ENCODE assay signal across 21 cellular contexts in genomic region chr2:10926191-10926830, GRCh38. TPM values are rescaled to one million over a fixed set of nuclear protein-coding genes. Genes with fewer than 3 reads are reported as not detected.
"Had no signal": no experiment of that assay in that cellular context is flagged by ENCODE, and none has a peak within 500 bp of the region (broad histone marks: within the 10 kb centered on the region; RNA-seq: fewer than 3 reads in every experiment).

No MANE protein-coding gene starts in this region.

- H3K4me3 Mint-ChIP-seq: activated B cell treated with CpG ODN at 0.5 μM for 24 hours; activated CD4-positive, alpha-beta memory T cell treated with anti-CD3 and anti-CD28 coated beads for 36 hours; activated naive CD4-positive, alpha-beta T cell treated with anti-CD3 and anti-CD28 coated beads for 36 hours; brain; naive B cell; stimulated activated naive CD8-positive, alpha-beta T cell treated with anti-CD3 and anti-CD28 coated beads, Interleukin-15, Interleukin-2, amounts not matched to agents 100 ng/mL and 50 ng/mL, for 24 hours; T-helper 2 cell treated with Interferon-gamma antibody and Interleukin-4, amounts not matched to agents 5 μg/mL and 100 μg/mL, for 36 hours had no signal

- H3K9me3 Mint-ChIP-seq: activated B cell treated with CpG ODN at 0.5 μM for 24 hours; activated CD4-positive, alpha-beta memory T cell treated with anti-CD3 and anti-CD28 coated beads for 36 hours; activated naive CD4-positive, alpha-beta T cell treated with anti-CD3 and anti-CD28 coated beads for 36 hours; brain; stimulated activated naive CD8-positive, alpha-beta T cell treated with anti-CD3 and anti-CD28 coated beads, Interleukin-15, Interleukin-2, amounts not matched to agents 100 ng/mL and 50 ng/mL, for 24 hours; T-helper 2 cell treated with Interferon-gamma antibody and Interleukin-4, amounts not matched to agents 5 μg/mL and 100 μg/mL, for 36 hours had no signal

- H3K4me3 ChIP-seq: dorsolateral prefrontal cortex, gastroesophageal sphincter, heart left ventricle, left ventricle myocardium inferior, mucosa of descending colon, pancreas, tibial nerve had no signal

- H3K36me3 Mint-ChIP-seq: activated CD4-positive, alpha-beta memory T cell treated with anti-CD3 and anti-CD28 coated beads for 36 hours; naive B cell had no signal

- H3K27ac Mint-ChIP-seq: activated B cell treated with CpG ODN at 0.5 μM for 24 hours; activated CD4-positive, alpha-beta memory T cell treated with anti-CD3 and anti-CD28 coated beads for 36 hours; activated naive CD4-positive, alpha-beta T cell treated with anti-CD3 and anti-CD28 coated beads for 36 hours; brain; stimulated activated naive CD8-positive, alpha-beta T cell treated with anti-CD3 and anti-CD28 coated beads, Interleukin-15, Interleukin-2, amounts not matched to agents 100 ng/mL and 50 ng/mL, for 24 hours; T-helper 2 cell treated with Interferon-gamma antibody and Interleukin-4, amounts not matched to agents 5 μg/mL and 100 μg/mL, for 36 hours had no signal

- DNase-seq: activated B cell treated with CpG ODN at 0.5 μM for 24 hours; activated CD4-positive, alpha-beta memory T cell treated with anti-CD3 and anti-CD28 coated beads for 36 hours; activated CD4-positive, alpha-beta T cell treated with anti-CD3 and anti-CD28 coated beads for 4 hours; activated naive CD4-positive, alpha-beta T cell treated with anti-CD3 and anti-CD28 coated beads for 36 hours; anterior cingulate cortex; caudate nucleus; heart left ventricle; left ventricle myocardium inferior; mesenchymal stem cell; mucosa of descending colon; naive B cell; stimulated activated CD4-positive, alpha-beta T cell treated with anti-CD3 and anti-CD28 coated beads, Interleukin-12 subunit alpha, Interleukin-12 subunit beta, amount 100 ng/mL, for 4 hours; stimulated activated CD4-positive, alpha-beta T cell treated with anti-CD3 and anti-CD28 coated beads, Interleukin-1b, Interleukin-23, amount 100 ng/mL, for 48 hours had no signal

- ATAC-seq: gastroesophageal sphincter, heart left ventricle, mucosa of descending colon, pancreas had no signal

- H3K4me1 ChIP-seq: gastroesophageal sphincter, heart left ventricle, left ventricle myocardium inferior, pancreas, tibial nerve had no signal

- H3K27ac ChIP-seq: gastroesophageal sphincter, heart left ventricle, left ventricle myocardium inferior, pancreas, tibial nerve had no signal

- H3K36me3 ChIP-seq: gastroesophageal sphincter, heart left ventricle, left ventricle myocardium inferior, pancreas, tibial nerve had no signal

- H3K4me1 Mint-ChIP-seq: activated B cell treated with CpG ODN at 0.5 μM for 24 hours, naive B cell had no signal

- H3K9me3 ChIP-seq: gastroesophageal sphincter, heart left ventricle, left ventricle myocardium inferior, mucosa of descending colon, pancreas, tibial nerve had no signal

- H3K27me3 ChIP-seq: pancreas had no signal

RNA-seq across cellular contexts. Expression of gene KCNF1, which starts 14.6 kb away (rescaled TPM):
- total RNA-seq: activated B cell treated with CpG ODN at 0.5 μM for 24 hours; activated CD4-positive, alpha-beta memory T cell treated with anti-CD3 and anti-CD28 coated beads for 36 hours; activated naive CD4-positive, alpha-beta T cell treated with anti-CD3 and anti-CD28 coated beads for 36 hours; renal cortical epithelial cell had no signal
